ENCODE assay signal across 8 cellular contexts in genomic region chr6:32195652-32195901, GRCh38. TPM values are rescaled to one million over a fixed set of nuclear protein-coding genes. Genes with fewer than 3 reads are reported as not detected.
A peak's percentile ranks its signal among the peaks of the same experiment; 100 is the strongest.
DNase-seq lines count a peak whose midpoint lies in the region.

No MANE protein-coding gene starts in this region.

- H3K4me3 Mint-ChIP-seq in activated naive CD8-positive, alpha-beta T cell = peak overlapping the region; percentile 95

- H3K27me3 Mint-ChIP-seq in activated naive CD8-positive, alpha-beta T cell = no peaks in the 10 kb centered on the region

- peak; percentile 100 for DNase-seq in DMS153 (lab: John Stamatoyannopoulos, UW)
- peak; percentile 99 for DNase-seq in GOT3 (lab: John Stamatoyannopoulos, UW)
- DNase-seq in NCI-H1048 (lab: John Stamatoyannopoulos, UW) = peak; percentile 100
- peak; percentile 98 for DNase-seq in SKM-1 (lab: John Stamatoyannopoulos, UW; ENCODE audit: unreplicated experiment)
- DNase-seq in glomerular endothelial cell (ENCODE audit: extremely low read depth, low read depth, low spot score) = peak; percentile 88
- DNase-seq in nucleus accumbens (lab: John Stamatoyannopoulos, UW) = peak; percentile 91 to 100 (median 100)

- no peaks in the 10 kb centered on the region for H3K36me3 Mint-ChIP-seq in activated naive CD8-positive, alpha-beta T cell

- peaks cover 41% of the 10 kb centered on the region for H3K4me1 Mint-ChIP-seq in activated naive CD8-positive, alpha-beta T cell (ENCODE audit: low read depth)

- H3K27ac Mint-ChIP-seq in activated naive CD8-positive, alpha-beta T cell = peak overlapping the region; percentile 97

- peak overlapping the region; percentile 100 for H3K27ac ChIP-seq in temporal lobe (ENCODE audit: low read depth, low read length)

- no peaks in the 10 kb centered on the region for H3K9me3 Mint-ChIP-seq in activated naive CD8-positive, alpha-beta T cell (ENCODE audit: low read depth)

RNA-seq across cellular contexts. Expression of gene GPSM3, which starts 3.1 kb away (rescaled TPM):
- total RNA-seq in glomerular endothelial cell (15.5 and 21.8 TPM in 2 replicates), temporal lobe (0.49 TPM)

RNA-seq across cellular contexts. Expression of gene PBX2, which starts 5.6 kb away (rescaled TPM):
- total RNA-seq in glomerular endothelial cell = 38.3 and 72.2 TPM in 2 replicates
- 21.4 TPM for total RNA-seq in temporal lobe

RNA-seq across cellular contexts. Expression of gene AGER, which starts 11.5 kb away (rescaled TPM):
- total RNA-seq in glomerular endothelial cell = 0.19 and 6.1 TPM in 2 replicates
- total RNA-seq in temporal lobe = 0.98 TPM

RNA-seq across cellular contexts. Expression of gene RNF5, which starts 17.4 kb away (rescaled TPM):
- total RNA-seq in glomerular endothelial cell (72.6 and 88.0 TPM in 2 replicates), temporal lobe (61.5 TPM)

RNA-seq across cellular contexts. Expression of gene AGPAT1, which starts 19.7 kb away (rescaled TPM):
- total RNA-seq in glomerular endothelial cell (58.8 and 60.7 TPM in 2 replicates), temporal lobe (17.5 TPM)

Comparison
In these comparisons a context has a peak if more than half of its experiments do, and no peak if none do; other contexts are left out.
1. Peak in every context shown above with its lines: DNase-seq and H3K27ac ChIP-seq.
2. RNA of gene GPSM3, which starts 3.1 kb away (total RNA-seq): 15.5 to 21.8 TPM in glomerular endothelial cell; 0.49 TPM in temporal lobe (single experiment); every median in the first group is over 10 times any median in the second.